ENCODE assay signal across 18 cellular contexts in the genomic region with DNA sequence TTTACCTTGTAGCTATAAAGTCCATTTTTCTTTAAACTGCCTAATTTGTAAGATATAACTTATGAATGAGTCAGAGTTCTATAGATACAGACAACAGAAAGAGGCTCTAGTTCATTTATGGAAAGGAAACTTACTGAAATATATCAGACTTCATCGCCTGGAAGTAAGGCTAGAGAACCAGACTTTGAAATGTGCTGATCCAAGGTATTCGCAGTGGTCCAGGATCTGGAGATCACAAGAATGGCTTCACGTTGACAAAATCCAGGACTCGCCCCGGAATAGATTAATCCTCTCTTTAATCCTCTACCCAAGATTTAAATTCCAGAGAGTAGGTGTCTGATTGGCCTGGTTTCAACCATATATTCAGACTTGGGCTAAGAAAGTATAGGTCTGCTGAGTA.
DNase-seq lines count a peak whose midpoint lies in the region; ATAC-seq and TF ChIP-seq lines count a peak whose summit lies in the region.
"Had no signal": no experiment of that assay in that cellular context is flagged by ENCODE, and none has a peak within 500 bp of the region (broad histone marks: within the 10 kb centered on the region; RNA-seq: fewer than 3 reads in every experiment).

No MANE protein-coding gene starts in this region.

- TF ChIP-seq CTCF in hepatocyte (IDR thresholded peaks at IDR 0.05; ENCODE audit: poor library complexity): no peak

- no peak for ATAC-seq in HG03159 (IDR thresholded peaks at IDR 0.05; ENCODE audit: unreplicated experiment)
- ATAC-seq: GM23338 had no signal

- 71% methylated on average over 5 of the region's 5 CpGs for WGBS in hepatocyte (ENCODE audit: low lambda C conversion rate, missing lambda C conversion rate)

- H4K20me1 ChIP-seq in hepatocyte (ENCODE audit: insufficient read depth, poor library complexity, severe bottlenecking): no peaks in the 10 kb centered on the region
- H4K20me1 ChIP-seq: BLaER1 treated with 17β-estradiol and CSF1 and Interleukin-3, amounts not matched to agents 10 nM and 100 nM had no signal

- H3K36me3 ChIP-seq in hepatocyte (replicated peaks; ENCODE audit: insufficient read depth, low read depth): no peaks in the 10 kb centered on the region
- H3K36me3 ChIP-seq: BE2C; BLaER1 treated with 17β-estradiol and CSF1 and Interleukin-3, amounts not matched to agents 10 nM and 100 nM had no signal

- DNase-seq in NCI-H82 (lab: John Stamatoyannopoulos, UW): peak; percentile 13
- DNase-seq in NCI-H82 treated with DMSO at 0.1 percent for 48 hours (lab: John Stamatoyannopoulos, UW; ENCODE audit: unreplicated experiment): no peak
- peak; percentile 14 for DNase-seq in ELF-1 (ENCODE audit: low read depth, low spot score)
- DNase-seq in hepatocyte (ENCODE audit: low spot score): peak; percentile 13
- no peak for DNase-seq in stimulated activated naive CD4-positive, alpha-beta T cell (lab: John Stamatoyannopoulos, UW)
- DNase-seq: ACHN; AML-193; BE2C; CD4-positive, alpha-beta T cell; CD8-positive, alpha-beta memory T cell; DMS53; DMS79 treated with DMSO at 0.1 percent for 48 hours; H9; HFFc6 had no signal

- no peaks in the 10 kb centered on the region for H3K79me2 ChIP-seq in hepatocyte

- H3K9me3 ChIP-seq in hepatocyte (ENCODE audit: low read depth): no peaks in the 10 kb centered on the region
- H3K9me3 ChIP-seq: BE2C had no signal

- no peak overlapping the region for H3K27ac ChIP-seq in hepatocyte
- H3K27ac ChIP-seq: 22Rv1; BLaER1 treated with 17β-estradiol and CSF1 and Interleukin-3, amounts not matched to agents 10 nM and 100 nM had no signal

- no peak overlapping the region for H3K4me2 ChIP-seq in hepatocyte
- H3K4me2 ChIP-seq: BLaER1 treated with 17β-estradiol and CSF1 and Interleukin-3, amounts not matched to agents 10 nM and 100 nM; GM23338 had no signal

- H3K27me3 ChIP-seq in hepatocyte: no peaks in the 10 kb centered on the region
- H3K27me3 ChIP-seq: BE2C; BLaER1 treated with 17β-estradiol and CSF1 and Interleukin-3, amounts not matched to agents 10 nM and 100 nM had no signal

- no peaks in the 10 kb centered on the region for H3K9me2 ChIP-seq in hepatocyte (replicated peaks; ENCODE audit: insufficient read depth)

- H2AFZ ChIP-seq in hepatocyte: no peak overlapping the region
- H2AFZ ChIP-seq: GM23338 had no signal

- H3K4me1 ChIP-seq in hepatocyte (ENCODE audit: insufficient read depth): no peaks in the 10 kb centered on the region
- H3K4me1 ChIP-seq: BE2C; BLaER1 treated with 17β-estradiol and CSF1 and Interleukin-3, amounts not matched to agents 10 nM and 100 nM had no signal

- no peak overlapping the region for H3K4me3 ChIP-seq in hepatocyte
- H3K4me3 ChIP-seq: BLaER1 treated with 17β-estradiol and CSF1 and Interleukin-3, amounts not matched to agents 10 nM and 100 nM; GM23338 had no signal

Comparison
In these comparisons a context has a peak if more than half of its experiments do, and no peak if none do; other contexts are left out.
1. DNase-seq: peak in NCI-H82 (single experiment), ELF-1 (single experiment) and hepatocyte (single experiment); none in NCI-H82 treated with DMSO at 0.1 percent for 48 hours (single experiment) and stimulated activated naive CD4-positive, alpha-beta T cell (0 of 6).